Comparison of ENCODE assay signal across 10 cellular contexts in genomic region chr2:235668782-235669181, GRCh38.
DNase-seq lines count a peak whose midpoint lies in the region; ATAC-seq and TF ChIP-seq lines count a peak whose summit lies in the region.
"Had no signal": no experiment of that assay in that cellular context is flagged by ENCODE, and none has a peak within 500 bp of the region (broad histone marks: within the 10 kb centered on the region; RNA-seq: fewer than 3 reads in every experiment).

No MANE protein-coding gene starts in this region.

- peaks cover 29% of the 10 kb centered on the region for H4K20me1 ChIP-seq in neural cell (ENCODE audit: insufficient read depth)

- H3K9me2 ChIP-seq in neural cell (ENCODE audit: insufficient read depth, low read length) = no peaks in the 10 kb centered on the region

- no peaks in the 10 kb centered on the region for H3K9me3 ChIP-seq in CD8-positive, alpha-beta memory T cell (ENCODE audit: low read length)
- H3K9me3 ChIP-seq in HUES6 (ENCODE audit: control insufficient read depth, insufficient read depth, low read depth, low read length) (no peaks in the 10 kb centered on the region), neural cell (ENCODE audit: low read length) (no peaks in the 10 kb centered on the region)
- H3K9me3 ChIP-seq: HAP-1, heart right ventricle had no signal

- DNase-seq in CD8-positive, alpha-beta memory T cell = no peak
- DNase-seq in coronary artery (ENCODE audit: low spot score) = no peak
- DNase-seq in islet precursor cell = no peak

- no peaks in the 10 kb centered on the region for H3K4me1 ChIP-seq in CD8-positive, alpha-beta memory T cell (ENCODE audit: insufficient read depth, low read length)
- peaks cover 46% of the 10 kb centered on the region for H3K4me1 ChIP-seq in HUES6 (ENCODE audit: control insufficient read depth, insufficient read depth, low read length)

- no peak overlapping the region for H3K27ac ChIP-seq in CD8-positive, alpha-beta memory T cell (ENCODE audit: low read depth, low read length)
- no peak overlapping the region for H3K27ac ChIP-seq in HUES6 (ENCODE audit: low read depth, low read length)
- no peak overlapping the region for H3K27ac ChIP-seq in coronary artery
- H3K27ac ChIP-seq in neural cell (ENCODE audit: low read length) = no peak overlapping the region
- H3K27ac ChIP-seq: heart right ventricle had no signal

- no peak overlapping the region for H3K4me3 ChIP-seq in CD8-positive, alpha-beta memory T cell (ENCODE audit: low read length)
- H3K4me3 ChIP-seq in HUES6 (ENCODE audit: low read depth, low read length) = peak overlapping the region; percentile 39; the same call in 1 of the 2 replicates
- H3K4me3 ChIP-seq in coronary artery = peak overlapping the region; percentile 75
- peak overlapping the region; percentile 59 for H3K4me3 ChIP-seq in neural cell (ENCODE audit: low read length)

- H2AFZ ChIP-seq in neural cell (ENCODE audit: low read depth, low read length) = no peak overlapping the region

- H3K4me3 Mint-ChIP-seq in CD8-positive, alpha-beta memory T cell = peak overlapping the region; percentile 39 to 83 (median 60)

- H3F3A ChIP-seq in neural cell (ENCODE audit: insufficient read depth, low read length, poor library complexity, severe bottlenecking) = no peaks in the 10 kb centered on the region

- H3K9me3 Mint-ChIP-seq in CD8-positive, alpha-beta memory T cell = no peaks in the 10 kb centered on the region
- H3K9me3 Mint-ChIP-seq: IgD-negative memory B cell had no signal

- CTCF ChIA-PET in CD8-positive, alpha-beta memory T cell (lab: Charles Lee) = no interaction called here

- ATAC-seq in GM21528 (IDR thresholded peaks at IDR 0.05; ENCODE audit: low FRiP score, unreplicated experiment) = no peak
- no peak for ATAC-seq in GM18517 (IDR thresholded peaks at IDR 0.05; ENCODE audit: unreplicated experiment)

- no peak for TF ChIP-seq RAD21 in neural cell (conservative IDR thresholded peaks at IDR 0.05)

- H3K27ac Mint-ChIP-seq in CD8-positive, alpha-beta memory T cell = peak overlapping the region in 6 of 8 donors; percentile 2 to 86 (median 46)
- H3K27ac Mint-ChIP-seq: IgD-negative memory B cell had no signal

- H3K36me3 Mint-ChIP-seq in CD8-positive, alpha-beta memory T cell = no peaks in the 10 kb centered on the region
- H3K36me3 Mint-ChIP-seq: IgD-negative memory B cell had no signal

- TF ChIP-seq CTCF in coronary artery (IDR thresholded peaks at IDR 0.05) (no peak), neural cell (IDR thresholded peaks at IDR 0.05; ENCODE audit: poor library complexity, severe bottlenecking) (no peak)

- peaks cover 41% of the 10 kb centered on the region for H3K79me2 ChIP-seq in neural cell (replicated peaks; ENCODE audit: insufficient read depth, low read length)

- no peaks in the 10 kb centered on the region for H3K27me3 ChIP-seq in CD8-positive, alpha-beta memory T cell (ENCODE audit: insufficient read depth, low read length, poor library complexity, severe bottlenecking)
- H3K27me3 ChIP-seq in HUES6 (ENCODE audit: control insufficient read depth, insufficient read depth, low read length) (peaks cover 25% of the 10 kb centered on the region), neural cell (ENCODE audit: insufficient read depth, low read depth, low read length) (peaks cover 8% of the 10 kb centered on the region)

- H3K4me2 ChIP-seq in neural cell (ENCODE audit: low read length) = peak overlapping the region; percentile 68

- POLR2A ChIA-PET in CD8-positive, alpha-beta memory T cell (lab: Charles Lee) = no interaction called here

- peaks cover 34 to 58% of the 10 kb centered on the region in 2 donors for H3K27me3 Mint-ChIP-seq in CD8-positive, alpha-beta memory T cell

- no peaks in the 10 kb centered on the region for H3K36me3 ChIP-seq in CD8-positive, alpha-beta memory T cell (ENCODE audit: insufficient read depth, low read length)
- H3K36me3 ChIP-seq in HUES6 (ENCODE audit: control insufficient read depth, insufficient read depth, low read length) (no peaks in the 10 kb centered on the region), neural cell (ENCODE audit: insufficient read depth, low read length) (no peaks in the 10 kb centered on the region)
- H3K36me3 ChIP-seq: HAP-1, heart right ventricle had no signal

- no peak for TF ChIP-seq EP300 in neural cell (conservative IDR thresholded peaks at IDR 0.05; ENCODE audit: poor library complexity, severe bottlenecking)

- H3K9ac ChIP-seq in HUES6 (ENCODE audit: low read length) = no peak overlapping the region
- H3K9ac ChIP-seq in neural cell (ENCODE audit: low read length) = no peak overlapping the region

- peaks cover 24 to 43% (median 31%) of the 10 kb centered on the region in 3 donors for H3K4me1 Mint-ChIP-seq in CD8-positive, alpha-beta memory T cell

TF ChIP-seq in neural cell, 6 proteins besides CTCF, POLR2A, EP300 and RAD21:
- TF ChIP-seq SMC3 (conservative IDR thresholded peaks at IDR 0.05; ENCODE audit: poor library complexity) (no peak), REST (IDR thresholded peaks at IDR 0.05; ENCODE audit: borderline replicate concordance) (no peak), POLR2AphosphoS5 (IDR thresholded peaks at IDR 0.05) (no peak), MXI1 (conservative IDR thresholded peaks at IDR 0.05; ENCODE audit: poor library complexity, severe bottlenecking) (no peak), TAF1 (IDR thresholded peaks at IDR 0.05; ENCODE audit: low read depth) (no peak), EZH2 (IDR thresholded peaks at IDR 0.05; ENCODE audit: borderline replicate concordance, insufficient read depth, low read length, poor library complexity, severe bottlenecking) (no peak)
